1 cellular context compared by ENCODE assay signal in genomic region chr15:89899303-89899946, GRCh38.
TF ChIP-seq lines count a peak whose summit lies in the region.

No MANE protein-coding gene starts in this region.

TF ChIP-seq in GM12878, 131 proteins besides CTCF, POLR2A, EP300 and RAD21:
- TF ChIP-seq MXI1 (IDR thresholded peaks at IDR 0.05; ENCODE audit: low read depth, low read length) (no peak), IKZF1 (conservative IDR thresholded peaks at IDR 0.05) (0 out of 2 replicates have a peak, but pooled peaks have one; percentile 51), SPI1 (IDR thresholded peaks at IDR 0.05; ENCODE audit: borderline replicate concordance, insufficient read depth, low read depth, low read length) (peak; percentile 24; the same call in 1 of the 2 replicates), IKZF2 (IDR thresholded peaks at IDR 0.05) (peak in 1 of 2 experiments; percentile 43; a peak in 1 of 4 replicates), PKNOX1 (IDR thresholded peaks at IDR 0.05) (peak; percentile 30; the same call in 1 of the 2 replicates), ATF3 (IDR thresholded peaks at IDR 0.05; ENCODE audit: borderline replicate concordance, extremely low read depth, low read depth, low read length) (no peak), CEBPZ (IDR thresholded peaks at IDR 0.05; ENCODE audit: low read depth, low read length) (no peak), EED (IDR thresholded peaks at IDR 0.05; ENCODE audit: low read depth) (peak; percentile 82)
